22 cellular contexts compared by ENCODE assay signal in genomic region chrX:116009348-116009747, GRCh38.
A peak's percentile ranks its signal among the peaks of the same experiment; 100 is the strongest.
DNase-seq lines count a peak whose midpoint lies in the region; ATAC-seq and TF ChIP-seq lines count a peak whose summit lies in the region.
"Had no signal": no experiment of that assay in that cellular context is flagged by ENCODE, and none has a peak within 500 bp of the region (broad histone marks: within the 10 kb centered on the region; RNA-seq: fewer than 3 reads in every experiment).

No MANE protein-coding gene starts in this region.

- ATAC-seq in GM19455 (IDR thresholded peaks at IDR 0.05; ENCODE audit: unreplicated experiment) (peak; percentile 6), HG03135 (IDR thresholded peaks at IDR 0.05; ENCODE audit: unreplicated experiment) (peak; percentile 6), left lobe of liver (peak; percentile 87), foreskin keratinocyte (no peak)
- no peak for ATAC-seq in effector memory CD8-positive, alpha-beta T cell (replicated peaks)
- ATAC-seq: activated CD4-positive, alpha-beta T cell treated with anti-CD3 and anti-CD28 coated beads for 36 hours; K562 had no signal

- H3K27ac ChIP-seq in foreskin keratinocyte, result no peak overlapping the region
- H3K27ac ChIP-seq: coronary artery, epithelial cell of prostate, neutrophil, tibial artery had no signal

- in situ Hi-C loops in G401 (cut with HindIII; ENCODE audit: low sequenced_read_pairs), result no loop called here

- H3K27me3 ChIP-seq in foreskin keratinocyte, result no peaks in the 10 kb centered on the region
- H3K27me3 ChIP-seq: body of pancreas, neutrophil, tibial artery had no signal

- no peak for TF ChIP-seq CTCF in foreskin keratinocyte (conservative IDR thresholded peaks at IDR 0.05)

- H3K9me3 Mint-ChIP-seq in effector memory CD8-positive, alpha-beta T cell, result peaks cover 10 to 36% of the 10 kb centered on the region in 2 donors

- no peak overlapping the region for H3K4me3 Mint-ChIP-seq in effector memory CD8-positive, alpha-beta T cell
- H3K4me3 Mint-ChIP-seq: activated CD4-positive, alpha-beta T cell treated with anti-CD3 and anti-CD28 coated beads for 36 hours; activated naive CD4-positive, alpha-beta T cell treated with anti-CD3 and anti-CD28 coated beads for 36 hours; CD4-positive, CD25-positive, alpha-beta regulatory T cell had no signal

- no peak overlapping the region for H3K27ac Mint-ChIP-seq in effector memory CD8-positive, alpha-beta T cell
- H3K27ac Mint-ChIP-seq: activated CD4-positive, alpha-beta T cell treated with anti-CD3 and anti-CD28 coated beads for 36 hours; activated naive CD4-positive, alpha-beta T cell treated with anti-CD3 and anti-CD28 coated beads for 36 hours; CD4-positive, CD25-positive, alpha-beta regulatory T cell had no signal

- H3K27me3 Mint-ChIP-seq in effector memory CD8-positive, alpha-beta T cell, result no peaks in the 10 kb centered on the region
- H3K27me3 Mint-ChIP-seq: activated CD4-positive, alpha-beta T cell treated with anti-CD3 and anti-CD28 coated beads for 36 hours; CD4-positive, CD25-positive, alpha-beta regulatory T cell had no signal

- no peaks in the 10 kb centered on the region for H3K4me1 ChIP-seq in foreskin keratinocyte
- H3K4me1 ChIP-seq: tibial artery had no signal

- no peaks in the 10 kb centered on the region for H3K4me1 Mint-ChIP-seq in effector memory CD8-positive, alpha-beta T cell (ENCODE audit: low read depth in 2 of 2)
- H3K4me1 Mint-ChIP-seq: activated CD4-positive, alpha-beta T cell treated with anti-CD3 and anti-CD28 coated beads for 36 hours; CD4-positive, CD25-positive, alpha-beta regulatory T cell had no signal

- DNase-seq in G401 (ENCODE audit: low spot score) (peak; percentile 1), left lobe of liver (ENCODE audit: low spot score) (peak; percentile 41), AML-193 (lab: John Stamatoyannopoulos, UW) (no peak), foreskin keratinocyte (no peak)
- no peak for DNase-seq in effector memory CD8-positive, alpha-beta T cell
- DNase-seq in stimulated activated CD4-positive, alpha-beta T cell treated with anti-CD3 and anti-CD28 coated beads, Interleukin-15, amount 100 ng/mL, for 24 hours, result no peak
- DNase-seq: activated CD4-positive, alpha-beta T cell treated with anti-CD3 and anti-CD28 coated beads for 36 hours; activated naive CD4-positive, alpha-beta T cell treated with anti-CD3 and anti-CD28 coated beads for 36 hours; CD4-positive, CD25-positive, alpha-beta regulatory T cell; DND-41; GOT3; NCI-H1092 treated with DMSO at 0.1 percent for 48 hours; stimulated activated CD4-positive, alpha-beta T cell treated with anti-CD3 and anti-CD28 coated beads, Interleukin-4, amount 100 ng/mL, for 4 hours; T-helper 9 cell had no signal

- no peaks in the 10 kb centered on the region for H3K36me3 Mint-ChIP-seq in effector memory CD8-positive, alpha-beta T cell (ENCODE audit: insufficient read depth)
- H3K36me3 Mint-ChIP-seq: CD4-positive, CD25-positive, alpha-beta regulatory T cell had no signal

Comparison
In these comparisons a context has a peak if more than half of its experiments do, and no peak if none do; other contexts are left out.
1. DNase-seq: peak in G401 (single experiment) and left lobe of liver (single experiment); none in effector memory CD8-positive, alpha-beta T cell (0 of 3), AML-193 (0 of 2), stimulated activated CD4-positive, alpha-beta T cell treated with anti-CD3 and anti-CD28 coated beads, Interleukin-15, amount 100 ng/mL, for 24 hours (single experiment) and foreskin keratinocyte (0 of 2).
2. ATAC-seq: peak in GM19455 (single experiment), HG03135 (single experiment) and left lobe of liver (single experiment); none in effector memory CD8-positive, alpha-beta T cell (single experiment) and foreskin keratinocyte (single experiment).